In genomic region chr20:55069951-55070350, GRCh38 we compare ENCODE assay signal across 18 cellular contexts.
"Had no signal": no experiment of that assay in that cellular context is flagged by ENCODE, and none has a peak within 500 bp of the region (broad histone marks: within the 10 kb centered on the region; RNA-seq: fewer than 3 reads in every experiment).

No MANE protein-coding gene starts in this region.

- ATAC-seq: HepG2 had no signal

- DNase-seq: IMR-90, Karpas-422, KG1, MM.1S, NCI-H1092 treated with DMSO at 0.1 percent for 48 hours, NCI-H1436, NCI-H1694 treated with DMSO at 0.1 percent for 48 hours, NCI-H1930, NCI-H2081, NCI-H2107, NCI-H2227 treated with DMSO at 0.1 percent for 48 hours, NCI-H524, NCI-H526 treated with DMSO at 0.1 percent for 48 hours, NCI-H774, SHP77, T-helper 2 cell had no signal

- H3K27ac ChIP-seq: RWPE1 had no signal

- FAIRE-seq: HepG2 had no signal
